ENCODE assay signal across 25 cellular contexts in the genomic region with DNA sequence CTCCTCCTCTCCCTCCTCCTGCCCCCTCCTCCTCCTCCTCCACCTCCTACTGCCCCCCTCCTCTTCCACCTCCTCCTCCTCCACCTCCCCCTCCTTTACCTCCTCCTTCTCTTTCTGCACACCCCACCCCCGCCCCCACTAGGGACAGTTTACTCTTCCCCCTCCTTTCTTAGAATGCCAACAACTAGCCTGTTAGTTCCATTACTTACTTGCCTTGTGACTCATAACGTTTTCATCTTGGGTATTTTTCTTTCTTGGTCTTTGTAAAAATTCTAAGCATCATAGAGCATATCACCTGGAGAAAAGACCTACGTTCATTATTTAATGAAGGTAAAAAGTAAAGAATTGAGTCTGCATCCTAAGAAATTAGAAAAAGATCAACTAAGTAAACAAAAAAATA.
DNase-seq lines count a peak whose midpoint lies in the region; ATAC-seq and TF ChIP-seq lines count a peak whose summit lies in the region.
"Had no signal": no experiment of that assay in that cellular context is flagged by ENCODE, and none has a peak within 500 bp of the region (broad histone marks: within the 10 kb centered on the region; RNA-seq: fewer than 3 reads in every experiment).

No MANE protein-coding gene starts in this region.

- H3K9me3 ChIP-seq in SK-N-SH, result no peaks in the 10 kb centered on the region
- H3K9me3 ChIP-seq: body of pancreas, lower lobe of right lung, MG63, prostate gland, suprapubic skin, vagina had no signal

- 51% methylated on average over 3 of the region's 3 CpGs for WGBS in SK-N-SH (ENCODE audit: low lambda C conversion rate)

- CTCF ChIA-PET in SK-N-SH (lab: Yijun Ruan, JAX), result no interaction called here

- H3K4me2 ChIP-seq in SK-N-SH, result no peak overlapping the region

- no peak overlapping the region for H3K4me3 Mint-ChIP-seq in nephron progenitor cell
- H3K4me3 Mint-ChIP-seq: activated naive CD8-positive, alpha-beta T cell treated with anti-CD3 and anti-CD28 coated beads for 36 hours; B cell; IgD-negative memory B cell had no signal

- H3K27ac ChIP-seq in SK-N-SH (ENCODE audit: low read depth in 2 of 2, low read length in 1 of 2), result peak overlapping the region in 1 of 2 experiments; percentile 52; a peak in 2 of 4 replicates
- peak overlapping the region; percentile 10 for H3K27ac ChIP-seq in foreskin keratinocyte
- H3K27ac ChIP-seq: body of pancreas, lower lobe of right lung, suprapubic skin, vagina had no signal

- TF ChIP-seq CTCF in SK-N-SH (IDR thresholded peaks at IDR 0.05) (no peak), foreskin keratinocyte (conservative IDR thresholded peaks at IDR 0.05) (no peak), nephron progenitor cell (IDR thresholded peaks at IDR 0.05) (no peak)

- peak in 1 of 2 experiments; percentile 52; a peak in 1 of 4 replicates for TF ChIP-seq EP300 in SK-N-SH (IDR thresholded peaks at IDR 0.05; ENCODE audit: borderline replicate concordance in 1 of 2, low read depth in 1 of 2, low read length in 1 of 2)

- POLR2A ChIA-PET in SK-N-SH (lab: Yijun Ruan, JAX), result no interaction called here

- H3K36me3 Mint-ChIP-seq in nephron progenitor cell (ENCODE audit: low read depth), result no peaks in the 10 kb centered on the region
- H3K36me3 Mint-ChIP-seq: activated naive CD8-positive, alpha-beta T cell treated with anti-CD3 and anti-CD28 coated beads for 36 hours had no signal

- peaks cover 60% of the 10 kb centered on the region for H3K4me1 Mint-ChIP-seq in nephron progenitor cell

- H3F3A ChIP-seq in SK-N-SH (replicated peaks; ENCODE audit: insufficient read depth), result peaks cover 34% of the 10 kb centered on the region

- H3K4me1 ChIP-seq in SK-N-SH (ENCODE audit: control insufficient read depth in 1 of 2, insufficient read depth in 2 of 2, low read depth in 1 of 2, low read length in 1 of 2) (peaks cover 0 to 45% of the 10 kb centered on the region in 2 experiments; a peak in 3 of 4 replicates), foreskin keratinocyte (peaks cover 51% of the 10 kb centered on the region)

- no peaks in the 10 kb centered on the region for H3K27me3 ChIP-seq in SK-N-SH (ENCODE audit: insufficient read depth)
- no peaks in the 10 kb centered on the region for H3K27me3 ChIP-seq in foreskin keratinocyte
- H3K27me3 ChIP-seq: body of pancreas, MG63, suprapubic skin, vagina had no signal

- H3K27me3 Mint-ChIP-seq in nephron progenitor cell (ENCODE audit: low read depth, poor library complexity), result no peaks in the 10 kb centered on the region
- H3K27me3 Mint-ChIP-seq: B cell had no signal

- no peak overlapping the region for H3K4me3 ChIP-seq in SK-N-SH (ENCODE audit: low read depth in 2 of 2, low read length in 1 of 2)
- H3K4me3 ChIP-seq: body of pancreas, lower lobe of right lung, MG63, prostate gland, suprapubic skin, vagina had no signal

- TF ChIP-seq RAD21 in SK-N-SH (IDR thresholded peaks at IDR 0.05; ENCODE audit: low read length), result no peak

- no peaks in the 10 kb centered on the region for H3K79me2 ChIP-seq in SK-N-SH (ENCODE audit: insufficient read depth)

- no peak overlapping the region for H3K27ac Mint-ChIP-seq in nephron progenitor cell
- H3K27ac Mint-ChIP-seq: activated naive CD8-positive, alpha-beta T cell treated with anti-CD3 and anti-CD28 coated beads for 36 hours; B cell; IgD-negative memory B cell had no signal

- no peaks in the 10 kb centered on the region for H4K20me1 ChIP-seq in SK-N-SH (ENCODE audit: insufficient read depth)

- H3K9ac ChIP-seq in SK-N-SH, result no peak overlapping the region

- peaks cover 4% of the 10 kb centered on the region for H3K9me3 Mint-ChIP-seq in nephron progenitor cell
- H3K9me3 Mint-ChIP-seq: activated naive CD8-positive, alpha-beta T cell treated with anti-CD3 and anti-CD28 coated beads for 36 hours; IgD-negative memory B cell had no signal

- no peak overlapping the region for H2AFZ ChIP-seq in SK-N-SH (ENCODE audit: low read depth)

- no peaks in the 10 kb centered on the region for H3K36me3 ChIP-seq in SK-N-SH (replicated peaks in 1 of 2; ENCODE audit: control insufficient read depth in 1 of 2, insufficient read depth in 2 of 2, low read length in 1 of 2)
- H3K36me3 ChIP-seq: lower lobe of right lung, MG63, prostate gland, suprapubic skin, vagina had no signal

- DNase-seq in HCEC 1CT (peak; percentile 71), SK-N-SH (no peak), foreskin keratinocyte (no peak), nephron progenitor cell (no peak), AG20443 (ENCODE audit: low spot score) (no peak), iPS-NIHi11 (ENCODE audit: low spot score) (no peak)
- DNase-seq: activated CD4-positive, alpha-beta T cell treated with anti-CD3 and anti-CD28 coated beads for 48 hours; activated naive CD8-positive, alpha-beta T cell treated with anti-CD3 and anti-CD28 coated beads for 36 hours; body of pancreas; effector CD4-positive, alpha-beta T cell; foreskin melanocyte; hippocampal formation; lower lobe of right lung; MG63; NCI-H1436; NCI-H2171; NCI-H526 treated with DMSO at 0.1 percent for 48 hours; T-helper 1 cell had no signal

- H3K9me2 ChIP-seq in SK-N-SH, result no peaks in the 10 kb centered on the region

- ATAC-seq in foreskin keratinocyte (no peak), HG02623 (IDR thresholded peaks at IDR 0.05; ENCODE audit: unreplicated experiment) (no peak)
- ATAC-seq: body of pancreas, Right ventricle myocardium inferior had no signal

TF ChIP-seq in SK-N-SH, 30 proteins besides CTCF, POLR2A, EP300 and RAD21:
- TF ChIP-seq FOXJ3 (CRISPR knock-in tag; IDR thresholded peaks at IDR 0.05) (no peak), FOSL2 (IDR thresholded peaks at IDR 0.05; ENCODE audit: borderline replicate concordance, low read depth) (peak; percentile 71; the same call in 1 of the 2 replicates), JUND (IDR thresholded peaks at IDR 0.05) (peak; percentile 72), TCF12 (IDR thresholded peaks at IDR 0.05) (peak; percentile 56; the same call in 1 of the 2 replicates), TEAD4 (IDR thresholded peaks at IDR 0.05; ENCODE audit: borderline replicate concordance, insufficient read depth) (0 out of 2 replicates have a peak, but pooled peaks have one; percentile 28), NFIC (IDR thresholded peaks at IDR 0.05; ENCODE audit: borderline replicate concordance) (0 out of 2 replicates have a peak, but pooled peaks have one; percentile 4)
- TF ChIP-seq, protein P1, sequence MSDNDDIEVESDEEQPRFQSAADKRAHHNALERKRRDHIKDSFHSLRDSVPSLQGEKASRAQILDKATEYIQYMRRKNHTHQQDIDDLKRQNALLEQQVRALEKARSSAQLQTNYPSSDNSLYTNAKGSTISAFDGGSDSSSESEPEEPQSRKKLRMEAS (IDR thresholded peaks at IDR 0.05; ENCODE audit: low read depth), result no peak
